In the genomic region with DNA sequence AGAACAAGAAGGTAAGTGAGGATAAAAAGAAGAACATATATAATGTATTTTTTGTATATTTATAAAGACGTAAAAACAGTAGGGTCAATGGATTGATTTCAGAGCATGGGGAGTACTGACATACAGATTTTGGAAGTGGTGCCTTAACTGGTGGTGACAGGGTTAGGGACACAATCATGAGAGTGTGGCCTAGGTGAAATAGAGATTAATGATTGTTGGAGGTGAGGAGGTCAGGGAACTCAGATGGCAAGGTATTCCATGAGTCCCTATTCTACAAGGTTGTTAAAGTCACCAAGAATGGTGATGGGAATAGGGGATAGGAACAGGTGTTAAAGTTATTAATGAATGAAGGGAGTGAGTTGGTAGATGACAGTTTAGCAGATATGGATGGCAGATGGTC, we compare ENCODE assay signal across 28 cellular contexts.
"Had no signal": no experiment of that assay in that cellular context is flagged by ENCODE, and none has a peak within 500 bp of the region (broad histone marks: within the 10 kb centered on the region; RNA-seq: fewer than 3 reads in every experiment).

No MANE protein-coding gene starts in this region.

- DNase-seq: stimulated activated CD4-positive, alpha-beta T cell treated with anti-CD3 and anti-CD28 coated beads, Interleukin-2, amount 100 ng/mL, for 48 hours; stimulated activated CD4-positive, alpha-beta T cell treated with anti-CD3 and anti-CD28 coated beads, Interleukin-4, amount 100 ng/mL, for 1 hour; stimulated activated CD4-positive, alpha-beta T cell treated with anti-CD3 and anti-CD28 coated beads, Interleukin-4, amount 100 ng/mL, for 24 hours; stimulated activated CD4-positive, alpha-beta T cell treated with anti-CD3 and anti-CD28 coated beads, Interleukin-4, amount 100 ng/mL, for 4 hours; stimulated activated CD8-positive, alpha-beta memory T cell treated with anti-CD3 and anti-CD28 coated beads, Interleukin-4, amount 100 ng/mL, for 48 hours; stimulated activated naive CD4-positive, alpha-beta T cell; stimulated activated naive CD4-positive, alpha-beta T cell treated with Interleukin-2 at 50 U/mL for 16 hours; stimulated activated naive CD8-positive, alpha-beta T cell treated with anti-CD3 and anti-CD28 coated beads, Interleukin-15, amount 100 ng/mL, for 72 hours; stimulated activated naive CD8-positive, alpha-beta T cell treated with anti-CD3 and anti-CD28 coated beads, Interleukin-15, Interleukin-2, amounts not matched to agents 100 U/mL and 50 U/mL, for 24 hours; stomach; substantia nigra; testis; thyroid gland; tibial artery; transverse colon; trophoblast cell; upper lobe of left lung; upper lobe of right lung; uterus had no signal

- ATAC-seq: stimulated activated effector memory CD8-positive, alpha-beta T cell treated with anti-CD3 and anti-CD28 coated beads, Interleukin-12 subunit alpha, Interleukin-12 subunit beta, amount 100 ng/mL, for 72 hours; stimulated activated memory B cell treated with anti-CD40 and anti-IgM and Interleukin-4, amounts not matched to agents 10 μg/mL and 1 μg/mL and 100 μg/mL, for 72 hours; stimulated activated naive CD8-positive, alpha-beta T cell treated with anti-CD3 and anti-CD28 coated beads, Interleukin-15, amount 100 ng/mL, for 72 hours; stimulated activated naive CD8-positive, alpha-beta T cell treated with anti-CD3 and anti-CD28 coated beads, Interleukin-15, Interleukin-2, amounts not matched to agents 100 U/mL and 50 U/mL, for 24 hours; upper lobe of right lung had no signal

- H3K36me3 ChIP-seq: stomach, suprapubic skin, thoracic aorta, thyroid gland, tibial artery, tibial nerve, transverse colon, upper lobe of left lung, upper lobe of right lung, uterus, vagina had no signal

- H3K4me3 Mint-ChIP-seq: stimulated activated effector memory CD8-positive, alpha-beta T cell treated with anti-CD3 and anti-CD28 coated beads, Interleukin-12 subunit alpha, Interleukin-12 subunit beta, amount 100 ng/mL, for 72 hours; stimulated activated memory B cell treated with anti-CD40 and anti-IgM and Interleukin-4, amounts not matched to agents 10 μg/mL and 1 μg/mL and 100 μg/mL, for 72 hours; stimulated activated naive CD8-positive, alpha-beta T cell treated with anti-CD3 and anti-CD28 coated beads, Interleukin-15, amount 100 ng/mL, for 72 hours; stimulated activated naive CD8-positive, alpha-beta T cell treated with anti-CD3 and anti-CD28 coated beads, Interleukin-15, Interleukin-2, amounts not matched to agents 100 ng/mL and 50 ng/mL, for 24 hours; type B pancreatic cell had no signal

- H3K9me3 ChIP-seq: stomach, suprapubic skin, testis, thoracic aorta, thyroid gland, tibial artery, tibial nerve, transverse colon, upper lobe of left lung, upper lobe of right lung, uterus, vagina had no signal

- H3K27me3 ChIP-seq: stomach, suprapubic skin, testis, thyroid gland, tibial artery, tibial nerve, transverse colon, upper lobe of left lung, upper lobe of right lung, uterus, vagina had no signal

- H3K27me3 Mint-ChIP-seq: stimulated activated memory B cell treated with anti-CD40 and anti-IgM and Interleukin-4, amounts not matched to agents 10 μg/mL and 1 μg/mL and 100 μg/mL, for 72 hours; stimulated activated naive CD8-positive, alpha-beta T cell treated with anti-CD3 and anti-CD28 coated beads, Interleukin-15, amount 100 ng/mL, for 72 hours; stimulated activated naive CD8-positive, alpha-beta T cell treated with anti-CD3 and anti-CD28 coated beads, Interleukin-15, Interleukin-2, amounts not matched to agents 100 ng/mL and 50 ng/mL, for 24 hours had no signal

- H3K4me1 ChIP-seq: uterus had no signal

- FAIRE-seq: urothelium cell line had no signal

- H3K4me1 Mint-ChIP-seq: stimulated activated effector memory CD8-positive, alpha-beta T cell treated with anti-CD3 and anti-CD28 coated beads, Interleukin-12 subunit alpha, Interleukin-12 subunit beta, amount 100 ng/mL, for 72 hours; stimulated activated naive CD8-positive, alpha-beta T cell treated with anti-CD3 and anti-CD28 coated beads, Interleukin-15, amount 100 ng/mL, for 72 hours had no signal

- H3K27ac ChIP-seq: stomach, suprapubic skin, testis, thoracic aorta, thyroid gland, tibial artery, tibial nerve, transverse colon, upper lobe of left lung, upper lobe of right lung, uterus, vagina had no signal

- H3K9me3 Mint-ChIP-seq: stimulated activated effector memory CD8-positive, alpha-beta T cell treated with anti-CD3 and anti-CD28 coated beads, Interleukin-12 subunit alpha, Interleukin-12 subunit beta, amount 100 ng/mL, for 72 hours; stimulated activated naive CD8-positive, alpha-beta T cell treated with anti-CD3 and anti-CD28 coated beads, Interleukin-15, Interleukin-2, amounts not matched to agents 100 ng/mL and 50 ng/mL, for 24 hours; type B pancreatic cell had no signal

- H3K4me3 ChIP-seq: stomach, suprapubic skin, testis, thoracic aorta, thyroid gland, tibial artery, tibial nerve, transverse colon, upper lobe of left lung, upper lobe of right lung, uterus, vagina had no signal

- H3K36me3 Mint-ChIP-seq: stimulated activated effector memory CD8-positive, alpha-beta T cell treated with anti-CD3 and anti-CD28 coated beads, Interleukin-12 subunit alpha, Interleukin-12 subunit beta, amount 100 ng/mL, for 72 hours; type B pancreatic cell had no signal

- H3K27ac Mint-ChIP-seq: stimulated activated effector memory CD8-positive, alpha-beta T cell treated with anti-CD3 and anti-CD28 coated beads, Interleukin-12 subunit alpha, Interleukin-12 subunit beta, amount 100 ng/mL, for 72 hours; stimulated activated memory B cell treated with anti-CD40 and anti-IgM and Interleukin-4, amounts not matched to agents 10 μg/mL and 1 μg/mL and 100 μg/mL, for 72 hours; stimulated activated naive CD8-positive, alpha-beta T cell treated with anti-CD3 and anti-CD28 coated beads, Interleukin-15, amount 100 ng/mL, for 72 hours; stimulated activated naive CD8-positive, alpha-beta T cell treated with anti-CD3 and anti-CD28 coated beads, Interleukin-15, Interleukin-2, amounts not matched to agents 100 ng/mL and 50 ng/mL, for 24 hours; type B pancreatic cell had no signal
